ENCODE assay signal across 17 cellular contexts in the genomic region with DNA sequence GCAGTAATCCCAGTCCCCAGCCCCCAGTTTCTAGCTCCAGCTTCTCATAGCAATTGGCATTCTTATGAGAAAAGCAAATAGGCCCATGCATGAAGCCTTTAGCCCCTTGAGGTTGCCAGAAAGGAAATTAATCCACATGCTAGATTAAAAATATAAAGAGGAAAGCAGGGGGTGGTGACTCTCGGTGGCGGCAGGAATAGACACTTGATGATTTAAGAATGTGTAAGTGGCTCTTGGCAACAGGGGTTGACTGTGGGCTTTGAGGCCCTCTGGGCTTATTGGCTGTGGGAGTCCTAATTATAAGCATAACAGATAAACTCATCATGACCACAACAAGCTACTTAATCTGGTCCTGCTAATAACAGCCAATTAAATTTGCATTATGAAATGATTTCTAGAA.
"Had no signal": no experiment of that assay in that cellular context is flagged by ENCODE, and none has a peak within 500 bp of the region (broad histone marks: within the 10 kb centered on the region; RNA-seq: fewer than 3 reads in every experiment).

No MANE protein-coding gene starts in this region.

- H3K9me3 ChIP-seq: esophagus muscularis mucosa, sigmoid colon, tibial nerve had no signal

- H3K27ac ChIP-seq: esophagus muscularis mucosa, sigmoid colon, tibial nerve, VCaP had no signal

- DNase-seq: activated CD4-positive, alpha-beta T cell treated with anti-CD3 and anti-CD28 coated beads, Interleukin-2, amount 50 U/mL, for 48 hours; activated gamma-delta T cell; effector CD4-positive, alpha-beta T cell; immature natural killer cell; kidney glomerular epithelial cell; mesenchymal stem cell; natural killer cell; nucleus accumbens; sigmoid colon; stimulated activated CD8-positive, alpha-beta memory T cell treated with anti-CD3 and anti-CD28 coated beads, Interleukin-4, amount 100 ng/mL, for 48 hours; stimulated activated naive CD4-positive, alpha-beta T cell; substantia nigra had no signal

- H3K36me3 Mint-ChIP-seq: activated naive CD4-positive, alpha-beta T cell treated with anti-CD3 and anti-CD28 coated beads, Interleukin-2, amount 50 U/mL, for 24 hours; immature natural killer cell; natural killer cell had no signal

- H3K4me3 ChIP-seq: esophagus muscularis mucosa, sigmoid colon, tibial nerve had no signal

- H3K27me3 Mint-ChIP-seq: activated naive CD4-positive, alpha-beta T cell treated with anti-CD3 and anti-CD28 coated beads, Interleukin-2, amount 50 U/mL, for 24 hours had no signal

- H3K4me1 ChIP-seq: esophagus muscularis mucosa, sigmoid colon, tibial nerve had no signal

- H3K27ac Mint-ChIP-seq: activated naive CD4-positive, alpha-beta T cell treated with anti-CD3 and anti-CD28 coated beads, Interleukin-2, amount 50 U/mL, for 24 hours; immature natural killer cell; natural killer cell; T-helper 1 cell treated with Interleukin-12 subunit alpha and Interleukin-12 subunit beta and Interleukin-4 antibody, amounts not matched to agents 30 μg/mL and 1 μg/mL, for 36 hours had no signal

- H3K27me3 ChIP-seq: esophagus muscularis mucosa, sigmoid colon, tibial nerve had no signal

- H3K36me3 ChIP-seq: esophagus muscularis mucosa, sigmoid colon, tibial nerve had no signal

- H3K4me1 Mint-ChIP-seq: activated naive CD4-positive, alpha-beta T cell treated with anti-CD3 and anti-CD28 coated beads, Interleukin-2, amount 50 U/mL, for 24 hours; immature natural killer cell; natural killer cell had no signal

- ATAC-seq: natural killer cell had no signal

- H3K4me3 Mint-ChIP-seq: activated naive CD4-positive, alpha-beta T cell treated with anti-CD3 and anti-CD28 coated beads, Interleukin-2, amount 50 U/mL, for 24 hours; immature natural killer cell; natural killer cell; T-helper 1 cell treated with Interleukin-12 subunit alpha and Interleukin-12 subunit beta and Interleukin-4 antibody, amounts not matched to agents 30 μg/mL and 1 μg/mL, for 36 hours had no signal

- H3K9me3 Mint-ChIP-seq: activated naive CD4-positive, alpha-beta T cell treated with anti-CD3 and anti-CD28 coated beads, Interleukin-2, amount 50 U/mL, for 24 hours had no signal
